Comparison of ENCODE assay signal across 8 cellular contexts in genomic region chr7:45920543-45921380, GRCh38. TPM values are rescaled to one million over a fixed set of nuclear protein-coding genes. Genes with fewer than 3 reads are reported as not detected.
DNase-seq lines count a peak whose midpoint lies in the region; ATAC-seq and TF ChIP-seq lines count a peak whose summit lies in the region.

TSS of gene IGFBP3 (minus strand) at chr7:45921272. CDS start at chr7:45921140, 132 bp downstream.

- H3K4me1 Mint-ChIP-seq in activated naive CD4-positive, alpha-beta T cell treated with anti-CD3 and anti-CD28 coated beads, Interleukin-2, amount 50 U/mL, for 24 hours: peaks cover 26% of the 10 kb centered on the region
- peaks cover 15% of the 10 kb centered on the region for H3K4me1 Mint-ChIP-seq in glutamatergic neuron (ENCODE audit: low read depth, unreplicated experiment)

- ATAC-seq in omental fat pad (ENCODE audit: low FRiP score) (peak; percentile 60), GM21717 (IDR thresholded peaks at IDR 0.05; ENCODE audit: unreplicated experiment) (no peak)

- DNase-seq in DMS53 (lab: John Stamatoyannopoulos, UW) (peak; percentile 93), NCI-H1092 (lab: John Stamatoyannopoulos, UW) (peak; percentile 32), glutamatergic neuron (peak; percentile 69), omental fat pad (ENCODE audit: low spot score) (no peak)
- no peak for DNase-seq in stimulated activated CD4-positive, alpha-beta T cell treated with anti-CD3 and anti-CD28 coated beads, Interleukin-4, amount 100 ng/mL, for 1 hour
- no peak for DNase-seq in stimulated activated CD4-positive, alpha-beta T cell treated with anti-CD3 and anti-CD28 coated beads, Interleukin-4, amount 100 ng/mL, for 24 hours

- TF ChIP-seq CTCF in glutamatergic neuron (IDR thresholded peaks at IDR 0.05; ENCODE audit: partially characterized antibody, unreplicated experiment) (no peak), omental fat pad (IDR thresholded peaks at IDR 0.05) (no peak)

- peaks cover 47% of the 10 kb centered on the region for H3K27me3 Mint-ChIP-seq in activated naive CD4-positive, alpha-beta T cell treated with anti-CD3 and anti-CD28 coated beads, Interleukin-2, amount 50 U/mL, for 24 hours
- peaks cover 14% of the 10 kb centered on the region for H3K27me3 Mint-ChIP-seq in glutamatergic neuron (ENCODE audit: unreplicated experiment)

- H3K9me3 Mint-ChIP-seq in activated naive CD4-positive, alpha-beta T cell treated with anti-CD3 and anti-CD28 coated beads, Interleukin-2, amount 50 U/mL, for 24 hours: no peaks in the 10 kb centered on the region
- H3K9me3 Mint-ChIP-seq in glutamatergic neuron (ENCODE audit: unreplicated experiment): peaks cover 1% of the 10 kb centered on the region

- H3K36me3 Mint-ChIP-seq in activated naive CD4-positive, alpha-beta T cell treated with anti-CD3 and anti-CD28 coated beads, Interleukin-2, amount 50 U/mL, for 24 hours: no peaks in the 10 kb centered on the region
- no peaks in the 10 kb centered on the region for H3K36me3 Mint-ChIP-seq in glutamatergic neuron (ENCODE audit: unreplicated experiment)

- no peak within 1 kb of the TSS for H3K27ac Mint-ChIP-seq in activated naive CD4-positive, alpha-beta T cell treated with anti-CD3 and anti-CD28 coated beads, Interleukin-2, amount 50 U/mL, for 24 hours
- H3K27ac Mint-ChIP-seq in glutamatergic neuron (ENCODE audit: unreplicated experiment): no peak within 1 kb of the TSS

- peak within 1 kb of the TSS; percentile 54 for H3K4me3 Mint-ChIP-seq in activated naive CD4-positive, alpha-beta T cell treated with anti-CD3 and anti-CD28 coated beads, Interleukin-2, amount 50 U/mL, for 24 hours
- H3K4me3 Mint-ChIP-seq in glutamatergic neuron (ENCODE audit: unreplicated experiment): peak within 1 kb of the TSS; percentile 88

RNA-seq across cellular contexts. Expression of gene IGFBP3, which starts in this region (rescaled TPM):
- total RNA-seq in glutamatergic neuron (ENCODE audit: unreplicated experiment) (0.17 TPM), omental fat pad (100 to 1,000 TPM; 616 to 884 (median 686) TPM)

Comparison
In these comparisons a context has a peak if more than half of its experiments do, and no peak if none do; other contexts are left out.
1. RNA of gene IGFBP3 (total RNA-seq): 616 to 884 TPM in omental fat pad; 0.17 TPM in glutamatergic neuron (single experiment); every median in the first group is over 100 times any median in the second.
2. Peak in DNase-seq in glutamatergic neuron; RNA of the gene not detected or under 1 TPM.
3. DNase-seq: peak in DMS53 (single experiment) and NCI-H1092 (single experiment); none in omental fat pad (single experiment), stimulated activated CD4-positive, alpha-beta T cell treated with anti-CD3 and anti-CD28 coated beads, Interleukin-4, amount 100 ng/mL, for 1 hour (single experiment) and stimulated activated CD4-positive, alpha-beta T cell treated with anti-CD3 and anti-CD28 coated beads, Interleukin-4, amount 100 ng/mL, for 24 hours (single experiment).